Comparison of ENCODE assay signal across 25 cellular contexts in genomic region chr14:102018251-102018650, GRCh38. TPM values are rescaled to one million over a fixed set of nuclear protein-coding genes. Genes with fewer than 3 reads are reported as not detected.
A peak's percentile ranks its signal among the peaks of the same experiment; 100 is the strongest.
DNase-seq lines count a peak whose midpoint lies in the region; ATAC-seq and TF ChIP-seq lines count a peak whose summit lies in the region.
"Had no signal": no experiment of that assay in that cellular context is flagged by ENCODE, and none has a peak within 500 bp of the region (broad histone marks: within the 10 kb centered on the region; RNA-seq: fewer than 3 reads in every experiment).

No MANE protein-coding gene starts in this region.

- no peaks in the 10 kb centered on the region for H3K9me3 Mint-ChIP-seq in activated naive CD4-positive, alpha-beta T cell treated with anti-CD3 and anti-CD28 coated beads, Interleukin-2, amount 10 ng/mL, durations not matched to agents 7 days and 5 days
- no peaks in the 10 kb centered on the region for H3K9me3 Mint-ChIP-seq in central memory CD8-positive, alpha-beta T cell
- H3K9me3 Mint-ChIP-seq in stimulated activated effector memory CD8-positive, alpha-beta T cell treated with anti-CD3 and anti-CD28 coated beads, Interleukin-12 subunit alpha, Interleukin-12 subunit beta, amount 100 ng/mL, for 72 hours, result no peaks in the 10 kb centered on the region
- H3K9me3 Mint-ChIP-seq: activated T-cell treated with anti-CD3 and anti-CD28 coated beads, Interleukin-2, amount 50 U/mL, for 4 hours had no signal

- H3K27ac ChIP-seq in KMS-11 (peak overlapping the region; percentile 76; the same call in 1 of the 2 replicates), PC-9 (no peak overlapping the region), SJCRH30 (no peak overlapping the region)
- H3K27ac ChIP-seq: colonic mucosa, vagina had no signal

- H3K4me1 ChIP-seq in KMS-11 (ENCODE audit: low read depth, poor library complexity, severe bottlenecking) (peaks cover 32% of the 10 kb centered on the region), HAP-1 (no peaks in the 10 kb centered on the region), PC-9 (replicated peaks; ENCODE audit: insufficient read depth) (peaks cover 30% of the 10 kb centered on the region), SJCRH30 (peaks cover 19% of the 10 kb centered on the region)
- H3K4me1 ChIP-seq: colonic mucosa, vagina had no signal

- H3K36me3 ChIP-seq in KMS-11 (ENCODE audit: insufficient read depth), result peaks cover 22% of the 10 kb centered on the region; the same call in 1 of the 2 replicates
- H3K36me3 ChIP-seq in HAP-1 (replicated peaks), result peaks cover 97% of the 10 kb centered on the region
- peaks cover 84% of the 10 kb centered on the region for H3K36me3 ChIP-seq in PC-9 (ENCODE audit: low read depth)
- H3K36me3 ChIP-seq in SJCRH30, result peaks cover 91% of the 10 kb centered on the region

- H3K79me2 ChIP-seq in KMS-11 (ENCODE audit: insufficient read depth, low read depth) (0 out of 2 replicates have a peak, but pooled peaks cover under 1% of the 10 kb centered on the region), PC-9 (ENCODE audit: low read depth) (no peaks in the 10 kb centered on the region)

- POLR2A ChIA-PET in PC-9 (lab: Charles Lee; ENCODE audit: unreplicated experiment), result interaction anchor here (0.8 kb wide), 1 partner anchor 12 kb away, joined by 6 read pairs; no protein-coding TSS in a partner anchor

- H3K27ac Mint-ChIP-seq in activated naive CD4-positive, alpha-beta T cell treated with anti-CD3 and anti-CD28 coated beads, Interleukin-2, amount 10 ng/mL, durations not matched to agents 7 days and 5 days, result peak overlapping the region; percentile 64
- H3K27ac Mint-ChIP-seq in central memory CD8-positive, alpha-beta T cell (ENCODE audit: low read depth), result peak overlapping the region; percentile 29
- H3K27ac Mint-ChIP-seq in stimulated activated effector memory CD8-positive, alpha-beta T cell treated with anti-CD3 and anti-CD28 coated beads, Interleukin-12 subunit alpha, Interleukin-12 subunit beta, amount 100 ng/mL, for 72 hours, result peak overlapping the region; percentile 45

- H3K4me3 Mint-ChIP-seq in activated naive CD4-positive, alpha-beta T cell treated with anti-CD3 and anti-CD28 coated beads, Interleukin-2, amount 10 ng/mL, durations not matched to agents 7 days and 5 days, result no peak overlapping the region
- no peak overlapping the region for H3K4me3 Mint-ChIP-seq in central memory CD8-positive, alpha-beta T cell
- H3K4me3 Mint-ChIP-seq in stimulated activated effector memory CD8-positive, alpha-beta T cell treated with anti-CD3 and anti-CD28 coated beads, Interleukin-12 subunit alpha, Interleukin-12 subunit beta, amount 100 ng/mL, for 72 hours, result no peak overlapping the region
- H3K4me3 Mint-ChIP-seq: activated T-cell treated with anti-CD3 and anti-CD28 coated beads, Interleukin-2, amount 50 U/mL, for 4 hours had no signal

- H3K4me3 ChIP-seq in KMS-11 (IDR thresholded peaks at IDR 0.05; ENCODE audit: insufficient read depth, low read depth, low read length) (no peak overlapping the region), HAP-1 (no peak overlapping the region), PC-9 (no peak overlapping the region), SJCRH30 (no peak overlapping the region)
- H3K4me3 ChIP-seq: colonic mucosa, mucosa of descending colon, vagina had no signal

- H4K20me1 ChIP-seq in KMS-11 (ENCODE audit: insufficient read depth), result no peaks in the 10 kb centered on the region
- peaks cover 14% of the 10 kb centered on the region; the same call in 1 of the 2 replicates for H4K20me1 ChIP-seq in PC-9 (ENCODE audit: insufficient read depth)

- H3K27me3 ChIP-seq in KMS-11 (ENCODE audit: insufficient read depth, low read depth) (no peaks in the 10 kb centered on the region), HAP-1 (ENCODE audit: low read depth) (no peaks in the 10 kb centered on the region), PC-9 (ENCODE audit: insufficient read depth, low read depth) (no peaks in the 10 kb centered on the region), SJCRH30 (no peaks in the 10 kb centered on the region)
- H3K27me3 ChIP-seq: colonic mucosa, vagina had no signal

- in situ Hi-C loops in HAP-1 (cut with MboI; ENCODE audit: low sequenced_read_pairs), result loop anchor here (5.0 kb wide), 1 partner anchor 36 kb away; no protein-coding TSS in a partner anchor

- DNase-seq in activated naive CD4-positive, alpha-beta T cell treated with anti-CD3 and anti-CD28 coated beads, Interleukin-2, amount 10 ng/mL, durations not matched to agents 7 days and 5 days, result no peak
- DNase-seq in activated naive CD4-positive, alpha-beta T cell treated with Interleukin-2 at 50 U/mL for 16 hours, result no peak
- no peak for DNase-seq in central memory CD8-positive, alpha-beta T cell (ENCODE audit: low spot score in 2 of 2)
- DNase-seq in stimulated activated effector memory CD8-positive, alpha-beta T cell treated with anti-CD3 and anti-CD28 coated beads, Interleukin-12 subunit alpha, Interleukin-12 subunit beta, amount 100 ng/mL, for 72 hours (ENCODE audit: low spot score in 2 of 2), result no peak
- DNase-seq in HAP-1 (ENCODE audit: low spot score in 2 of 2) (no peak), PC-9 (no peak), SJCRH30 (no peak)
- DNase-seq: activated CD4-positive, alpha-beta T cell treated with anti-CD3 and anti-CD28 coated beads for 4 hours; activated T-cell treated with anti-CD3 and anti-CD28 coated beads, Interleukin-2, amount 50 U/mL, for 4 hours; colonic mucosa; DMS 273 treated with DMSO at 0.1 percent for 48 hours; effector CD4-positive, alpha-beta T cell; EL; hypothalamus; Kasumi-1; left cardiac atrium; NCI-H1436; NCI-H2081 treated with DMSO at 0.1 percent for 48 hours; NCI-H226; NCI-H526 treated with DMSO at 0.1 percent for 48 hours; Right ventricle myocardium superior; stimulated activated naive CD4-positive, alpha-beta T cell had no signal

- no TSS peak for BruUV-seq in PC-9 (replicated peaks; lab: Mats Ljungman, UMichigan)

- no peak for ATAC-seq in central memory CD8-positive, alpha-beta T cell (replicated peaks; ENCODE audit: extremely low read depth, poor library complexity, severe bottlenecking)
- no peak for ATAC-seq in stimulated activated effector memory CD8-positive, alpha-beta T cell treated with anti-CD3 and anti-CD28 coated beads, Interleukin-12 subunit alpha, Interleukin-12 subunit beta, amount 100 ng/mL, for 72 hours
- ATAC-seq: activated T-cell treated with anti-CD3 and anti-CD28 coated beads, Interleukin-2, amount 50 U/mL, for 4 hours; left cardiac atrium; mucosa of descending colon had no signal

- intact Hi-C loops in PC-9 (cut with micrococcal nuclease; ENCODE audit: unreplicated experiment), result no loop called here

- H3K4me2 ChIP-seq in KMS-11 (no peak overlapping the region; the same call in 1 of the 2 replicates), PC-9 (no peak overlapping the region)

- H3K9me2 ChIP-seq in PC-9 (ENCODE audit: insufficient read depth), result no peaks in the 10 kb centered on the region

- no peaks in the 10 kb centered on the region for H3K27me3 Mint-ChIP-seq in activated naive CD4-positive, alpha-beta T cell treated with anti-CD3 and anti-CD28 coated beads, Interleukin-2, amount 10 ng/mL, durations not matched to agents 7 days and 5 days
- H3K27me3 Mint-ChIP-seq in central memory CD8-positive, alpha-beta T cell, result no peaks in the 10 kb centered on the region

- peaks cover 80% of the 10 kb centered on the region for H3K36me3 Mint-ChIP-seq in activated naive CD4-positive, alpha-beta T cell treated with anti-CD3 and anti-CD28 coated beads, Interleukin-2, amount 10 ng/mL, durations not matched to agents 7 days and 5 days
- peaks cover 89% of the 10 kb centered on the region for H3K36me3 Mint-ChIP-seq in central memory CD8-positive, alpha-beta T cell (ENCODE audit: insufficient read depth)
- H3K36me3 Mint-ChIP-seq in stimulated activated effector memory CD8-positive, alpha-beta T cell treated with anti-CD3 and anti-CD28 coated beads, Interleukin-12 subunit alpha, Interleukin-12 subunit beta, amount 100 ng/mL, for 72 hours, result peaks cover 100% of the 10 kb centered on the region

- CTCF ChIA-PET in activated naive CD4-positive, alpha-beta T cell treated with anti-CD3 and anti-CD28 coated beads, Interleukin-2, amount 10 ng/mL, durations not matched to agents 7 days and 5 days (lab: Charles Lee), result no interaction called here
- CTCF ChIA-PET in PC-9 (lab: Charles Lee), result no interaction called here

- no peak overlapping the region for H3K9ac ChIP-seq in KMS-11

- H2AFZ ChIP-seq in KMS-11 (ENCODE audit: low read depth) (no peak overlapping the region), PC-9 (no peak overlapping the region)

- H3K4me1 Mint-ChIP-seq in activated naive CD4-positive, alpha-beta T cell treated with anti-CD3 and anti-CD28 coated beads, Interleukin-2, amount 10 ng/mL, durations not matched to agents 7 days and 5 days, result peaks cover 32% of the 10 kb centered on the region
- H3K4me1 Mint-ChIP-seq in central memory CD8-positive, alpha-beta T cell, result peaks cover 2% of the 10 kb centered on the region
- H3K4me1 Mint-ChIP-seq in stimulated activated effector memory CD8-positive, alpha-beta T cell treated with anti-CD3 and anti-CD28 coated beads, Interleukin-12 subunit alpha, Interleukin-12 subunit beta, amount 100 ng/mL, for 72 hours, result peaks cover 16% of the 10 kb centered on the region

- no peaks in the 10 kb centered on the region for H3K9me3 ChIP-seq in HAP-1
- H3K9me3 ChIP-seq in PC-9 (ENCODE audit: insufficient read depth, low read depth), result no peaks in the 10 kb centered on the region
- no peaks in the 10 kb centered on the region for H3K9me3 ChIP-seq in SJCRH30 (replicated peaks)
- H3K9me3 ChIP-seq: colonic mucosa, mucosa of descending colon, vagina had no signal

- peaks cover 82% of the 10 kb centered on the region for H3F3A ChIP-seq in PC-9 (ENCODE audit: insufficient read depth, low read depth)

- TF ChIP-seq CTCF in KMS-11 (conservative IDR thresholded peaks at IDR 0.05; ENCODE audit: low read depth, low read length) (no peak), PC-9 (conservative IDR thresholded peaks at IDR 0.05) (no peak)

RNA-seq across cellular contexts. Expression of gene DYNC1H1, which starts 53.9 kb away (rescaled TPM):
- 1,203 and 1,268 TPM in 2 replicates for total RNA-seq in PC-9 (2021)
- total RNA-seq in SJCRH30 (2014; rRNA removed; shearing (Covaris generic)), result 279 and 298 TPM in 2 replicates
